ENCODE assay signal across 8 cellular contexts in the genomic region with DNA sequence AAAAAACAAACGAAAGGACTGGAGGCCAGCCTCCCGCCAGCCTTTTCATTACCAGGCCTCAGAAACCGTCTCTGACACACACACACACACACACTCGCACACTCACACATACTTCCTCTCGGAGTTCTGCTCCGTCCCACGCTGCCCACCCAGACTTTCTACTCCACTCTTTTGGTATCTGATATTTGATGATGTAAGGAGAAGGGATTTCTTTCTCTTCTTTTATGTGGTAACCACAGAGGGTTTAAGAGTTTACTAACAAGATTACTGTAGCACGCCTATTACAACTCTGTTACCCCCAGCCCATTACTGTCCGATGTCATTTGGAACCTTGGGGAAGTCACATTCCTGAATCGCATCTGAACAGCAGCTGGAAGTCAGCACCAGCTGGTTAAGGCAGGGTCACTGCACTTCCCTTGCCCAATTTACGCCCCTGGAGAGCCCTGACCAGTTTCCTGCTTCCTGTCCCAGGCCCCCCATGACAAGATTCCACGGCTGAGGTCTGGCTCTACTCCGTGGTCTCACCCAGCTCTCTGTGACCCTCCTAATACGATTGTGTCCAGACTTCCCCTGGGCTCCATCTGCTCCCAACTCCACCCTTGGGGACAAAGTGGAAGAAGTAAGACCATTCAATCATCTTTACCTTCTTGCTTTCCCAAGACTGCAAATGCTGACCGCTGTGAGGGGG. TPM values are rescaled to one million over a fixed set of nuclear protein-coding genes. Genes with fewer than 3 reads are reported as not detected.
DNase-seq lines count a peak whose midpoint lies in the region; ATAC-seq lines count a peak whose summit lies in the region.

No MANE protein-coding gene starts in this region.

- no peak for DNase-seq in CD4-positive, alpha-beta memory T cell
- peak; percentile 93 to 95 for DNase-seq in SJSA1 (ENCODE audit: low read depth in 1 of 2, low spot score in 2 of 2)
- DNase-seq in central memory CD4-positive, alpha-beta T cell = no peak
- no peak for DNase-seq in midbrain (lab: John Stamatoyannopoulos, UW)

- peak overlapping the region; percentile 65 for H3K9ac ChIP-seq in endocrine pancreas (ENCODE audit: control insufficient read depth, insufficient read depth, low read length)

- H3K4me1 Mint-ChIP-seq in CD4-positive, alpha-beta memory T cell = peaks cover 11 to 21% (median 15%) of the 10 kb centered on the region in 4 donors

- H3K36me3 ChIP-seq in CD4-positive, alpha-beta memory T cell (ENCODE audit: insufficient read depth, low read length) = no peaks in the 10 kb centered on the region
- H3K36me3 ChIP-seq in SJSA1 (peaks cover 4% of the 10 kb centered on the region; the same call in 1 of the 2 replicates), endocrine pancreas (ENCODE audit: control insufficient read depth, insufficient read depth, low read length) (no peaks in the 10 kb centered on the region), muscle layer of duodenum (ENCODE audit: control insufficient read depth in 1 of 2, insufficient read depth in 2 of 2, low read length in 2 of 2) (no peaks in the 10 kb centered on the region)

- CTCF ChIA-PET in CD4-positive, alpha-beta memory T cell (lab: Charles Lee; ENCODE audit: partially characterized antibody) = no interaction called here

- H3K27ac ChIP-seq in CD4-positive, alpha-beta memory T cell (ENCODE audit: low read depth, low read length) = no peak overlapping the region
- peak overlapping the region; percentile 86 for H3K27ac ChIP-seq in SJSA1
- H3K27ac ChIP-seq in muscle layer of duodenum (ENCODE audit: low read length) = peak overlapping the region; percentile 71

- peak overlapping the region; percentile 84 to 93 (median 90) for H3K4me3 Mint-ChIP-seq in CD4-positive, alpha-beta memory T cell

- H3K9me3 ChIP-seq in CD4-positive, alpha-beta memory T cell (ENCODE audit: control insufficient read depth in 1 of 2, low read length in 2 of 2) = no peaks in the 10 kb centered on the region
- no peaks in the 10 kb centered on the region for H3K9me3 ChIP-seq in SJSA1 (replicated peaks)
- H3K9me3 ChIP-seq in endocrine pancreas (ENCODE audit: control insufficient read depth, low read length) = no peaks in the 10 kb centered on the region
- no peaks in the 10 kb centered on the region for H3K9me3 ChIP-seq in muscle layer of duodenum (ENCODE audit: control insufficient read depth in 1 of 2, low read length in 2 of 2)

- H3K27me3 ChIP-seq in CD4-positive, alpha-beta memory T cell (ENCODE audit: insufficient read depth, low read length) = peaks cover 33% of the 10 kb centered on the region
- H3K27me3 ChIP-seq in SJSA1 (replicated peaks) = no peaks in the 10 kb centered on the region
- no peaks in the 10 kb centered on the region for H3K27me3 ChIP-seq in endocrine pancreas (ENCODE audit: control insufficient read depth, insufficient read depth, low read length)
- H3K27me3 ChIP-seq in muscle layer of duodenum (ENCODE audit: low read depth, low read length) = no peaks in the 10 kb centered on the region

- H3K27me3 Mint-ChIP-seq in CD4-positive, alpha-beta memory T cell = peaks cover 40 to 53% of the 10 kb centered on the region in 2 donors

- H3K36me3 Mint-ChIP-seq in CD4-positive, alpha-beta memory T cell = no peaks in the 10 kb centered on the region

- H3K4me3 ChIP-seq in CD4-positive, alpha-beta memory T cell (ENCODE audit: low read length in 2 of 2) = no peak overlapping the region
- H3K4me3 ChIP-seq in SJSA1 = peak overlapping the region; percentile 73
- H3K4me3 ChIP-seq in endocrine pancreas (ENCODE audit: control insufficient read depth, insufficient read depth, low read length) = peak overlapping the region; percentile 46
- peak overlapping the region; percentile 55 to 81 for H3K4me3 ChIP-seq in muscle layer of duodenum (ENCODE audit: low read depth in 1 of 2, low read length in 2 of 2)

- intact Hi-C loops in CD4-positive, alpha-beta memory T cell (cut with micrococcal nuclease) = no loop called here

- ATAC-seq in HG02623 (IDR thresholded peaks at IDR 0.05; ENCODE audit: unreplicated experiment) (no peak), HG03378 (IDR thresholded peaks at IDR 0.05; ENCODE audit: unreplicated experiment) (no peak)

- peak overlapping the region in 2 of 7 donors; percentile 41 to 44 for H3K27ac Mint-ChIP-seq in CD4-positive, alpha-beta memory T cell

- POLR2A ChIA-PET in CD4-positive, alpha-beta memory T cell (lab: Charles Lee; ENCODE audit: partially characterized antibody) = interaction anchor here (1.2 kb wide), 1 partner anchor 159 kb away, joined by 3 read pairs; no protein-coding TSS in a partner anchor

- peaks cover 8% of the 10 kb centered on the region for H3K4me1 ChIP-seq in CD4-positive, alpha-beta memory T cell (ENCODE audit: insufficient read depth, low read length)
- H3K4me1 ChIP-seq in SJSA1 (replicated peaks) = peaks cover 40% of the 10 kb centered on the region
- no peaks in the 10 kb centered on the region for H3K4me1 ChIP-seq in endocrine pancreas (ENCODE audit: control insufficient read depth, insufficient read depth, low read length)
- H3K4me1 ChIP-seq in muscle layer of duodenum (ENCODE audit: control insufficient read depth in 1 of 2, insufficient read depth in 2 of 2, low read length in 2 of 2) = peaks cover 3 to 35% of the 10 kb centered on the region in 2 donors

- H3K9me3 Mint-ChIP-seq in CD4-positive, alpha-beta memory T cell = peaks cover 0 to 3% (median 0%) of the 10 kb centered on the region in 8 donors

RNA-seq across cellular contexts. Expression of a gene that starts 1.1 kb away (rescaled TPM):
- total RNA-seq in CD4-positive, alpha-beta memory T cell = not detected
- not detected for polyA plus RNA-seq in CD4-positive, alpha-beta memory T cell
- 10.2 and 30.0 TPM in 2 replicates for total RNA-seq in SJSA1 (2014; rRNA removed; shearing (Covaris generic))

RNA-seq across cellular contexts. Expression of a gene that starts 33.2 kb away (rescaled TPM):
- 10 to 100 TPM; 18.6 to 19.2 TPM for total RNA-seq in CD4-positive, alpha-beta memory T cell
- polyA plus RNA-seq in CD4-positive, alpha-beta memory T cell = 10 to 100 TPM; 24.9 to 36.0 TPM
- total RNA-seq in SJSA1 (2014; rRNA removed; shearing (Covaris generic)) = 9.6 and 13.6 TPM in 2 replicates

RNA-seq across cellular contexts. Expression of a gene that starts 57.0 kb away (rescaled TPM):
- 10 to 100 TPM; 94.4 to 98.6 TPM for total RNA-seq in CD4-positive, alpha-beta memory T cell
- 100 to 1,000 TPM; 410 to 639 TPM for polyA plus RNA-seq in CD4-positive, alpha-beta memory T cell
- total RNA-seq in SJSA1 (2014; rRNA removed; shearing (Covaris generic)) = 523 and 538 TPM in 2 replicates

Comparison
In these comparisons a context has a peak if more than half of its experiments do, and no peak if none do; other contexts are left out.
1. DNase-seq: peak in SJSA1 (2 of 2); none in CD4-positive, alpha-beta memory T cell (0 of 5), central memory CD4-positive, alpha-beta T cell (single experiment) and midbrain (single experiment).
2. H3K4me3 ChIP-seq: peak in SJSA1 (single experiment), endocrine pancreas (single experiment) and muscle layer of duodenum (2 of 2); none in CD4-positive, alpha-beta memory T cell (0 of 2).
3. RNA of a gene that starts 1.1 kb away (total RNA-seq): 10.2 to 30.0 TPM in SJSA1; not detected in CD4-positive, alpha-beta memory T cell; every median in the first group is over 10 times any median in the second.